8 cellular contexts compared by ENCODE assay signal in the genomic region with DNA sequence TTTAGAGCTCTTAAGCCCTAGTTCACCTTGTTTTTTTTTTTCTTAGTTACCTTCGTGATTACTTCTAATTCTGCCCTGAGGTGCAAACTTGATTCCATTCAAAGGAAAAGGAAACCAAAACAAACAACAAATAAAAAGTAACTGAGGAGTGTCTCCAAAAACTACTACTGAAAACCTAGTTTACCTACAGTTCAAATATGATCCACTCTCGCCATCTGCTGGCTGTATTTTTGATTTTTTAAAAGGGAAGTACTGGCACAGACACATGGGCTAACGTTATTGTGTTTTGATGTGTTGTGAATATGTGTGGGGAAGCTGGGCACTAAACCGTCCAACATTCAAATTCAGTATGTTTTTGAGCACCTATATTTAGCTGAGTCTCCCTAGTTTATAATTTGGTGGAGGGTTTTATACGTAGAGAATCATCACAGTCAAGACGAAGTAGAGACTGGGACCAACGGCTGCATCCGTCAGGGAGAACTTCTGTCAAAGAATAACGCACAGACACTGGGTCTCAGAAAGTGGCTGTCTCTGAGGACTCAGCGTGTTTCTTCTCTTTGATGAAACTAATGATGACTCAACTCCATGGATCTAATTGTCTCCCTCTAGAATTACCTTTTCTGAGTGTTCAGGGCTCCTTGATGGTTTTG.
A peak's percentile ranks its signal among the peaks of the same experiment; 100 is the strongest.
DNase-seq lines count a peak whose midpoint lies in the region; ATAC-seq and TF ChIP-seq lines count a peak whose summit lies in the region.

No MANE protein-coding gene starts in this region.

- no peaks in the 10 kb centered on the region for H3K9me2 ChIP-seq in PC-3 (replicated peaks; ENCODE audit: low read length)

- H3K4me1 ChIP-seq in PC-3 (ENCODE audit: insufficient read depth, low read length) (peaks cover 11% of the 10 kb centered on the region), endodermal cell (ENCODE audit: control insufficient read depth, insufficient read depth, low read length) (no peaks in the 10 kb centered on the region)

- BruUV-seq in PC-3 (replicated peaks; lab: Mats Ljungman, UMichigan), result no TSS peak

- peaks cover 4% of the 10 kb centered on the region for H3K4me1 Mint-ChIP-seq in endodermal cell
- H3K4me1 Mint-ChIP-seq in T-helper 2 cell treated with Interferon-gamma antibody and Interleukin-4, amounts not matched to agents 5 μg/mL and 100 μg/mL, for 36 hours (ENCODE audit: low read depth), result no peaks in the 10 kb centered on the region

- H3K4me3 ChIP-seq in PC-3 (ENCODE audit: low read length), result peak overlapping the region; percentile 55
- no peak overlapping the region for H3K4me3 ChIP-seq in endodermal cell (ENCODE audit: low read length)

- no peaks in the 10 kb centered on the region for H3K79me2 ChIP-seq in PC-3 (ENCODE audit: low read length)

- WGBS in endodermal cell (ENCODE audit: insufficient coverage in 1 of 2, insufficient read length in 1 of 2), 2 experiments, result 45 to 60% methylated on average over 7 to 10 of the region's 10 CpGs

- H3K9me3 Mint-ChIP-seq in endodermal cell, result peaks cover 5% of the 10 kb centered on the region
- H3K9me3 Mint-ChIP-seq in T-helper 2 cell treated with Interferon-gamma antibody and Interleukin-4, amounts not matched to agents 5 μg/mL and 100 μg/mL, for 36 hours, result no peaks in the 10 kb centered on the region

- TF ChIP-seq CTCF in PC-3 (conservative IDR thresholded peaks at IDR 0.05; ENCODE audit: low read depth, low read length) (peak; percentile 90), endodermal cell (conservative IDR thresholded peaks at IDR 0.05) (peak; percentile 86)

- H3K9ac ChIP-seq in PC-3 (ENCODE audit: low read length), result no peak overlapping the region
- no peak overlapping the region for H3K9ac ChIP-seq in endodermal cell (ENCODE audit: extremely low read depth, low read length, poor library complexity, severe bottlenecking)

- CTCF ChIA-PET in PC-3 (lab: Charles Lee), result interaction anchor here (0.7 to 0.9 kb wide), 2 partner anchors 213 to 873 kb away, joined by 3 to 4 read pairs; no protein-coding TSS in a partner anchor

- ATAC-seq in GM19452 (IDR thresholded peaks at IDR 0.05; ENCODE audit: unreplicated experiment) (peak; percentile 80), PC-3 (peak; percentile 91)

- H3K27me3 Mint-ChIP-seq in endodermal cell (ENCODE audit: insufficient read depth), result peaks cover 17% of the 10 kb centered on the region
- H3K27me3 Mint-ChIP-seq in T-helper 2 cell treated with Interferon-gamma antibody and Interleukin-4, amounts not matched to agents 5 μg/mL and 100 μg/mL, for 36 hours (ENCODE audit: low read depth), result no peaks in the 10 kb centered on the region

- H3K4me3 Mint-ChIP-seq in endodermal cell, result no peak overlapping the region
- no peak overlapping the region for H3K4me3 Mint-ChIP-seq in T-helper 2 cell treated with Interferon-gamma antibody and Interleukin-4, amounts not matched to agents 5 μg/mL and 100 μg/mL, for 36 hours

- H3K9me3 ChIP-seq in PC-3 (ENCODE audit: low read length) (no peaks in the 10 kb centered on the region), endodermal cell (ENCODE audit: control insufficient read depth, low read length) (no peaks in the 10 kb centered on the region)

- no peaks in the 10 kb centered on the region for H3K27me3 ChIP-seq in PC-3 (ENCODE audit: low read length)
- peaks cover 16% of the 10 kb centered on the region for H3K27me3 ChIP-seq in endodermal cell (ENCODE audit: control insufficient read depth, insufficient read depth, low read length, poor library complexity, severe bottlenecking)

- H3K4me2 ChIP-seq in PC-3 (ENCODE audit: low read length), result peak overlapping the region; percentile 78

- intact Hi-C loops in PC-3 (cut with micrococcal nuclease), result loop anchor here (1.0 to 10.0 kb wide), 14 partner anchors 89 to 1927 kb away; no protein-coding TSS in a partner anchor

- no peaks in the 10 kb centered on the region for H3K36me3 ChIP-seq in PC-3 (ENCODE audit: low read depth, low read length)
- H3K36me3 ChIP-seq in endodermal cell (ENCODE audit: control insufficient read depth, insufficient read depth, low read length), result no peaks in the 10 kb centered on the region

- no peak overlapping the region for H3K27ac ChIP-seq in PC-3 (ENCODE audit: low read length)
- no peak overlapping the region for H3K27ac ChIP-seq in endodermal cell (ENCODE audit: low read depth, low read length)

- no peaks in the 10 kb centered on the region for H3K36me3 Mint-ChIP-seq in endodermal cell (ENCODE audit: low read depth)
- H3K36me3 Mint-ChIP-seq in T-helper 2 cell treated with Interferon-gamma antibody and Interleukin-4, amounts not matched to agents 5 μg/mL and 100 μg/mL, for 36 hours (ENCODE audit: low read depth), result no peaks in the 10 kb centered on the region

- no peaks in the 10 kb centered on the region for H3F3A ChIP-seq in PC-3 (ENCODE audit: low read length, unreplicated experiment)

- POLR2A ChIA-PET in PC-3 (lab: Charles Lee; ENCODE audit: unreplicated experiment), result no interaction called here

- peak overlapping the region; percentile 67 for H2AFZ ChIP-seq in PC-3 (ENCODE audit: low read length)

- in situ Hi-C loops in KBM-7 (cut with MboI; ENCODE audit: low pct_unique_long_range_greater_than_20kb, low sequenced_read_pairs), result no loop called here

- DNase-seq in DMS153 treated with DMSO at 0.1 percent for 48 hours (lab: John Stamatoyannopoulos, UW; ENCODE audit: unreplicated experiment), result peak; percentile 67
- DNase-seq in KBM-7, result peak; percentile 63
- DNase-seq in PC-3, result peak; percentile 94
- peak; percentile 58 for DNase-seq in endodermal cell
- peak; percentile 62 for DNase-seq in middle frontal gyrus (ENCODE audit: extremely low spot score, low spot score)
- DNase-seq in T-helper 2 cell treated with Interferon-gamma antibody and Interleukin-4, amounts not matched to agents 5 μg/mL and 100 μg/mL, for 36 hours (ENCODE audit: low spot score), result no peak
- no peak for DNase-seq in UCSD-AML1 (lab: John Stamatoyannopoulos, UW; ENCODE audit: unreplicated experiment)

- no peak overlapping the region for H3K27ac Mint-ChIP-seq in endodermal cell
- H3K27ac Mint-ChIP-seq in T-helper 2 cell treated with Interferon-gamma antibody and Interleukin-4, amounts not matched to agents 5 μg/mL and 100 μg/mL, for 36 hours, result no peak overlapping the region

- no peaks in the 10 kb centered on the region for H4K20me1 ChIP-seq in PC-3 (ENCODE audit: low read length)

Comparison
In these comparisons a context has a peak if more than half of its experiments do, and no peak if none do; other contexts are left out.
1. DNase-seq: peak in DMS153 treated with DMSO at 0.1 percent for 48 hours (single experiment), KBM-7 (single experiment), PC-3 (single experiment), endodermal cell (single experiment) and middle frontal gyrus (single experiment); none in T-helper 2 cell treated with Interferon-gamma antibody and Interleukin-4, amounts not matched to agents 5 μg/mL and 100 μg/mL, for 36 hours (single experiment) and UCSD-AML1 (single experiment).